Comparison of ENCODE assay signal across 1 cellular context in genomic region chr3:57227204-57227929, GRCh38.
TF ChIP-seq lines count a peak whose summit lies in the region.

A gene with protein sequence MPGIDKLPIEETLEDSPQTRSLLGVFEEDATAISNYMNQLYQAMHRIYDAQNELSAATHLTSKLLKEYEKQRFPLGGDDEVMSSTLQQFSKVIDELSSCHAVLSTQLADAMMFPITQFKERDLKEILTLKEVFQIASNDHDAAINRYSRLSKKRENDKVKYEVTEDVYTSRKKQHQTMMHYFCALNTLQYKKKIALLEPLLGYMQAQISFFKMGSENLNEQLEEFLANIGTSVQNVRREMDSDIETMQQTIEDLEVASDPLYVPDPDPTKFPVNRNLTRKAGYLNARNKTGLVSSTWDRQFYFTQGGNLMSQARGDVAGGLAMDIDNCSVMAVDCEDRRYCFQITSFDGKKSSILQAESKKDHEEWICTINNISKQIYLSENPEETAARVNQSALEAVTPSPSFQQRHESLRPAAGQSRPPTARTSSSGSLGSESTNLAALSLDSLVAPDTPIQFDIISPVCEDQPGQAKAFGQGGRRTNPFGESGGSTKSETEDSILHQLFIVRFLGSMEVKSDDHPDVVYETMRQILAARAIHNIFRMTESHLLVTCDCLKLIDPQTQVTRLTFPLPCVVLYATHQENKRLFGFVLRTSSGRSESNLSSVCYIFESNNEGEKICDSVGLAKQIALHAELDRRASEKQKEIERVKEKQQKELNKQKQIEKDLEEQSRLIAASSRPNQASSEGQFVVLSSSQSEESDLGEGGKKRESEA (plus strand): TSS chr3:57227729. CDS start chr3:57227884, 155 bp downstream.

TF ChIP-seq in A549, 52 proteins besides CTCF, POLR2A, EP300 and RAD21 (continued from another document):
- TF ChIP-seq E2F6 (IDR thresholded peaks at IDR 0.05; ENCODE audit: borderline replicate concordance, low read depth) (peak; percentile 79), PHF8 (IDR thresholded peaks at IDR 0.05; ENCODE audit: borderline replicate concordance, low read depth) (peak; percentile 37; the same call in 1 of the 2 replicates), RNF2 (IDR thresholded peaks at IDR 0.05; ENCODE audit: borderline replicate concordance, low read depth) (peak; percentile 37; the same call in 1 of the 2 replicates)
